ENCODE assay signal across 8 cellular contexts in the genomic region with DNA sequence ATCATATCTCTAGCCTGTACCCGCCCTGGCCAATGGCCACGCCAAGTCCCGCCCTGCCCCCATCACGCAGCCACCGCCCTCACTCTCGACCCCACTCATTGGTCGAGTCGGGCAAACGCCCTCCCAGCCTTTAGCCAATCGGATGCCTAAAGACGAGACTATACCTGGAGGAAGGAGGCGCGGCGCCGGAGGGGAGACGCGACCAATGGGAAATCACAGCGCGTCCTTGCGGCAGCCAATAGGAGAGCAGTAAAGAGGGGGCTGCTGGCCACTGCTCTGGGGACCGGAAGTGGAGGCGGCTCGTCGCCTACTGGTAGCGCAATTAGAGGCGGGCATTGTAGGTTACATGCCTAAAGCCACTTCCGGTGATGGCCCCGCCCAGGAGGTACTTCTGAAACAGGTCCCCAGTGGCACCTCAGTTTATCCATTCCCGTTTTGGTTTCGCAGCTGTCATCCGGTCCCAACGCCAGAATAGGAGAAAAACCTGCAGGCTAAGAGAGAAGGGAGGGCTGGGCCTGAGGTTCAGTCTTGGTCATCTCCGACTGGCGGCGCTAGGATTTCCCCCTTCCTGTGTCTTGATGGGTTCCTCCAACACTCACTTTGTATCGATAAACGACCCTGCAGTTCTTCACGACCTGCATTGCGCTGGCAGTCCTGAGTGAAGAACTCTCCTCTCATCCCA. TPM values are rescaled to one million over a fixed set of nuclear protein-coding genes. Genes with fewer than 3 reads are reported as not detected.
DNase-seq lines count a peak whose midpoint lies in the region; ATAC-seq and TF ChIP-seq lines count a peak whose summit lies in the region.

No MANE protein-coding gene starts in this region.

- DNase-seq in NCI-H146 treated with DMSO at 0.1 percent for 48 hours (lab: John Stamatoyannopoulos, UW; ENCODE audit: unreplicated experiment): peak; percentile 99
- peak; percentile 99 to 100 (median 99) for DNase-seq in T-helper 1 cell
- peak; percentile 92 to 100 (median 100) for DNase-seq in amygdala (lab: John Stamatoyannopoulos, UW)
- DNase-seq in left cardiac atrium: peak; percentile 100
- peak; percentile 99 to 100 (median 100) for DNase-seq in posterior cingulate gyrus
- peak; percentile 98 to 100 for DNase-seq in upper lobe of left lung

- H3K4me1 ChIP-seq in upper lobe of left lung: peaks cover 36 to 58% (median 55%) of the 10 kb centered on the region in 4 donors

- no peaks in the 10 kb centered on the region for H3K9me3 ChIP-seq in upper lobe of left lung

- H3K36me3 ChIP-seq in upper lobe of left lung: peaks cover 0 to 9% (median 3%) of the 10 kb centered on the region in 4 donors

- peak in 1 of 6 experiments; percentile 2 for TF ChIP-seq CTCF in upper lobe of left lung (IDR thresholded peaks at IDR 0.05)

- intact Hi-C loops in left cardiac atrium (cut with DNase I): loop anchor here (2.0 to 10.0 kb wide), 3 partner anchors 114 to 487 kb away; a partner anchor contains a TSS
- intact Hi-C loops in posterior cingulate gyrus (cut with DNase I): loop anchor here (1.0 to 10.0 kb wide), 5 partner anchors 113 to 589 kb away; a partner anchor contains a TSS

- ATAC-seq in HG02884 (IDR thresholded peaks at IDR 0.05; ENCODE audit: unreplicated experiment) (peak; percentile 79), left cardiac atrium (peak; percentile 90 to 92), upper lobe of left lung (ENCODE audit: low FRiP score in 2 of 2) (peak; percentile 94 to 97)

- H3K4me3 ChIP-seq in upper lobe of left lung: peak overlapping the region; percentile 65 to 88 (median 72)

- TF ChIP-seq POLR2A in GM15510 (IDR thresholded peaks at IDR 0.05; ENCODE audit: borderline replicate concordance, extremely low read depth, insufficient read length) (peak; percentile 39), upper lobe of left lung (IDR thresholded peaks at IDR 0.05) (peak in 2 of 4 donors; percentile 48 to 57)

- WGBS in upper lobe of left lung, 2 donors: 0 to 1% methylated on average over 10 to 39 of the region's 39 CpGs

- no peaks in the 10 kb centered on the region for H3K27me3 ChIP-seq in upper lobe of left lung

- no peak for TF ChIP-seq EP300 in upper lobe of left lung (IDR thresholded peaks at IDR 0.05)

- H3K27ac ChIP-seq in upper lobe of left lung: peak overlapping the region; percentile 92 to 97 (median 96)

RNA-seq across cellular contexts. Expression of a gene that starts 3.6 kb away (rescaled TPM):
- 10 to 100 TPM; 11.6 to 17.4 TPM for total RNA-seq in left cardiac atrium
- total RNA-seq in upper lobe of left lung: 10 to 100 TPM; 19.6 to 56.6 (median 34.9) TPM

RNA-seq across cellular contexts. Expression of a gene that starts 29.9 kb away (rescaled TPM):
- total RNA-seq in left cardiac atrium (under 1 TPM; 0.06 to 0.10 TPM), upper lobe of left lung (under 1 TPM in 5 of 6 donors, not detected in 1; 0.07 to 0.39 (median 0.30) TPM)

Comparison
In these comparisons a context has a peak if more than half of its experiments do, and no peak if none do; other contexts are left out.
1. Peak in every context shown above with its lines: DNase-seq, ATAC-seq, H3K4me3 ChIP-seq and H3K27ac ChIP-seq.